Comparison of ENCODE assay signal across 13 cellular contexts in the genomic region with DNA sequence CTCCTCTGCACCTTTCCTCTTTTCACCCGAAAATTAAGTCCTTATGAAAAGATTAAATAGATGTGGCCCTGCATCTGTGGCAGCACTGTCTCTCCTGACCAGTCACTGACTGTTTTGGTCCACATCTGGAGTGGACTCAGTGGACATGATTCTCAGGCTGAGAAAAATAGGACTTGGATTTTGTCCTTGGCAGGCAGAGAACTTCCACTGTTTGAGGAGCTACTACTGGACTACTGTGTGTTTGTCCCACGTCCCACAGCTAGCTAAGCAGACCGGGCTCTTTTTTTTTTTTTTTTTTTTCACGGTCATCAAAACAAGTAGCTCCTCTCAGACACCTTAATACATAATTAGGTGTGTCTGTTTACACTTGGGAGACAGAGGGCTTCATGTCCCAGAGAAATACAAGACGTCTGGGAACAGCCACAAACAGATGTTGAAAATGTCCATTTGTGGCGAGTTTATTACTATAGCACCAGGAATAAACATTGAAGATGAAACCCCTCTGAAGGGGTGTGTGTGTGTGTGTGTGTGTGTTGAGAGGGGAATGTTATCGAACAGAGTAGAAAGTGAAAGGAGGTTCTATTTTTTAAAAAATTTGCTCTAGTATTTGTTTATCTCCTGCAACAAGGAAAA.
DNase-seq lines count a peak whose midpoint lies in the region; ATAC-seq and TF ChIP-seq lines count a peak whose summit lies in the region.
"Had no signal": no experiment of that assay in that cellular context is flagged by ENCODE, and none has a peak within 500 bp of the region (broad histone marks: within the 10 kb centered on the region; RNA-seq: fewer than 3 reads in every experiment).

No MANE protein-coding gene starts in this region.

- TF ChIP-seq POLR2A in sigmoid colon (IDR thresholded peaks at IDR 0.05): no peak
- TF ChIP-seq POLR2A in gastroesophageal sphincter (IDR thresholded peaks at IDR 0.05): no peak

- whole genome bisulfite sequencing in sigmoid colon, 2 donors: 19 to 50% methylated on average over 7 of the region's 7 CpGs
- WGBS in gastroesophageal sphincter (ENCODE audit: low coverage in 1 of 2), 2 donors: 24 to 25% methylated on average over 6 to 7 of the region's 7 CpGs

- CTCF ChIA-PET in CD4-positive, alpha-beta memory T cell (lab: Charles Lee; ENCODE audit: partially characterized antibody): no interaction called here

- ATAC-seq in GM21737 (IDR thresholded peaks at IDR 0.05; ENCODE audit: unreplicated experiment): no peak
- no peak for ATAC-seq in gastroesophageal sphincter
- ATAC-seq in GM21576 (IDR thresholded peaks at IDR 0.05; ENCODE audit: unreplicated experiment): no peak
- ATAC-seq: stimulated activated memory B cell treated with anti-CD40 and anti-IgM and Interleukin-4, amounts not matched to agents 10 μg/mL and 1 μg/mL and 100 μg/mL, for 72 hours had no signal

- H3K27me3 ChIP-seq in CD4-positive, alpha-beta memory T cell (ENCODE audit: insufficient read depth, low read length): no peaks in the 10 kb centered on the region
- no peaks in the 10 kb centered on the region for H3K27me3 ChIP-seq in sigmoid colon
- peaks cover 12% of the 10 kb centered on the region for H3K27me3 ChIP-seq in gastroesophageal sphincter

- POLR2A ChIA-PET in CD4-positive, alpha-beta memory T cell (lab: Charles Lee; ENCODE audit: partially characterized antibody): interaction anchor here (0.6 kb wide), 1 partner anchor 69 kb away, joined by 3 read pairs; no protein-coding TSS in a partner anchor

- no peak overlapping the region for H3K4me3 Mint-ChIP-seq in CD4-positive, alpha-beta memory T cell
- H3K4me3 Mint-ChIP-seq: stimulated activated memory B cell treated with anti-CD40 and anti-IgM and Interleukin-4, amounts not matched to agents 10 μg/mL and 1 μg/mL and 100 μg/mL, for 72 hours; T-helper 1 cell treated with Interleukin-12 subunit alpha and Interleukin-12 subunit beta and Interleukin-4 antibody, amounts not matched to agents 30 μg/mL and 1 μg/mL, for 36 hours had no signal

- no peaks in the 10 kb centered on the region for H3K9me3 ChIP-seq in CD4-positive, alpha-beta memory T cell (ENCODE audit: control insufficient read depth in 1 of 2, low read length in 2 of 2)
- H3K9me3 ChIP-seq in sigmoid colon: no peaks in the 10 kb centered on the region
- no peaks in the 10 kb centered on the region for H3K9me3 ChIP-seq in gastroesophageal sphincter

- H3K27me3 Mint-ChIP-seq in CD4-positive, alpha-beta memory T cell: no peaks in the 10 kb centered on the region

- TF ChIP-seq CTCF in WI38 (IDR thresholded peaks at IDR 0.05; ENCODE audit: low read depth, low read length) (no peak), sigmoid colon (IDR thresholded peaks at IDR 0.05) (no peak), gastroesophageal sphincter (IDR thresholded peaks at IDR 0.05) (no peak)

- H3K36me3 ChIP-seq in CD4-positive, alpha-beta memory T cell (ENCODE audit: insufficient read depth, low read length): no peaks in the 10 kb centered on the region
- H3K36me3 ChIP-seq in sigmoid colon: no peaks in the 10 kb centered on the region
- H3K36me3 ChIP-seq in gastroesophageal sphincter: no peaks in the 10 kb centered on the region

- H3K9me3 Mint-ChIP-seq in CD4-positive, alpha-beta memory T cell: peaks cover 0 to 1% (median 0%) of the 10 kb centered on the region in 8 donors

- DNase-seq in CD4-positive, alpha-beta memory T cell: no peak
- DNase-seq in foreskin melanocyte (peak; percentile 7), sigmoid colon (no peak), ecto neural progenitor cell (ENCODE audit: low spot score) (no peak)
- DNase-seq: COR-L47; NCI-H82; stimulated activated CD4-positive, alpha-beta T cell treated with anti-CD3 and anti-CD28 coated beads, Interleukin-15, amount 100 ng/mL, for 24 hours had no signal

- H3K27ac Mint-ChIP-seq in CD4-positive, alpha-beta memory T cell: peak overlapping the region in 4 of 7 donors; percentile 8 to 68 (median 20)
- H3K27ac Mint-ChIP-seq: stimulated activated memory B cell treated with anti-CD40 and anti-IgM and Interleukin-4, amounts not matched to agents 10 μg/mL and 1 μg/mL and 100 μg/mL, for 72 hours; T-helper 1 cell treated with Interleukin-12 subunit alpha and Interleukin-12 subunit beta and Interleukin-4 antibody, amounts not matched to agents 30 μg/mL and 1 μg/mL, for 36 hours had no signal

- no peak for TF ChIP-seq EP300 in sigmoid colon (IDR thresholded peaks at IDR 0.05)
- no peak for TF ChIP-seq EP300 in gastroesophageal sphincter (IDR thresholded peaks at IDR 0.05)

- intact Hi-C loops in CD4-positive, alpha-beta memory T cell (cut with micrococcal nuclease): no loop called here
- intact Hi-C loops in sigmoid colon (cut with DNase I): no loop called here

- peaks cover 35 to 61% of the 10 kb centered on the region in 2 donors for H3K36me3 Mint-ChIP-seq in CD4-positive, alpha-beta memory T cell

- H3K4me3 ChIP-seq in CD4-positive, alpha-beta memory T cell (ENCODE audit: low read length in 2 of 2): no peak overlapping the region
- H3K4me3 ChIP-seq in WI38 (ENCODE audit: low read depth, low read length) (peak overlapping the region; percentile 46), sigmoid colon (peak overlapping the region; percentile 8 to 38 (median 22)), gastroesophageal sphincter (peak overlapping the region in 1 of 2 donors; percentile 7)

- H3K4me1 ChIP-seq in CD4-positive, alpha-beta memory T cell (ENCODE audit: insufficient read depth, low read length): no peaks in the 10 kb centered on the region
- H3K4me1 ChIP-seq in sigmoid colon (peaks cover 0 to 14% (median 6%) of the 10 kb centered on the region in 4 donors), gastroesophageal sphincter (no peaks in the 10 kb centered on the region)

- H3K4me1 Mint-ChIP-seq in CD4-positive, alpha-beta memory T cell: peaks cover 3 to 33% (median 16%) of the 10 kb centered on the region in 4 donors

- H3K27ac ChIP-seq in CD4-positive, alpha-beta memory T cell (ENCODE audit: low read depth, low read length): no peak overlapping the region
- H3K27ac ChIP-seq in sigmoid colon (peak overlapping the region in 3 of 4 donors; percentile 10 to 33 (median 27)), gastroesophageal sphincter (no peak overlapping the region)

Comparison
In these comparisons a context has a peak if more than half of its experiments do, and no peak if none do; other contexts are left out.
1. H3K27ac ChIP-seq: peak in sigmoid colon (3 of 4); none in CD4-positive, alpha-beta memory T cell (single experiment) and gastroesophageal sphincter (0 of 4).
2. H3K4me3 ChIP-seq: peak in WI38 (single experiment) and sigmoid colon (4 of 4); none in CD4-positive, alpha-beta memory T cell (0 of 2).